Comparison of ENCODE assay signal across 17 cellular contexts in the genomic region with DNA sequence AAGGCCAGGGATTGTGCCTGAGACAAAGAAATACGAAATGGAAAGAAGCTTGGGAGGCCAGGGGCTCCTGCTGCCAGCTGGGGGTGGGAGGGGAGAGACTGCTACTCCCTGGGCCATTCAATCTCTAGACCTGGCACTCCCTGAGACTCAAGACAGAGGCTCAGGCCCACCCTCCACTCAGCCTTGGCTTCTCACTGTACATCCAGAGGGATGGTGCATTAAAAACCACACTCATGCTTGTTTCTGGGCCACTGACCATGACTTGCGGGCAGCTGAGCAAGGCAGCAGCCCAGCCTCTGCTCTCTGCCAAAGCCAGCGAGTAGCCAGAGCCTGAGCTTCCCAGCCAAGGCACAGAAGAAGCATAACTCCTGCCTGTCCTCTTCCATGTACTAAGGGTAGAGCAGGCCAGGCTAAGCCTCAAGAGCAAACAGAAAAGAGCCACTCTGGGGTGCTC. TPM values are rescaled to one million over a fixed set of nuclear protein-coding genes. Genes with fewer than 3 reads are reported as not detected.
DNase-seq lines count a peak whose midpoint lies in the region; ATAC-seq and TF ChIP-seq lines count a peak whose summit lies in the region.
"Had no signal": no experiment of that assay in that cellular context is flagged by ENCODE, and none has a peak within 500 bp of the region (broad histone marks: within the 10 kb centered on the region; RNA-seq: fewer than 3 reads in every experiment).

No MANE protein-coding gene starts in this region.

- H3K27ac ChIP-seq in heart left ventricle (peak overlapping the region in 11 of 12 donors; percentile 25 to 88 (median 77)), upper lobe of right lung (peak overlapping the region; percentile 75)
- H3K27ac ChIP-seq: foreskin keratinocyte had no signal

- no peak for ATAC-seq in heart left ventricle
- no peak for ATAC-seq in upper lobe of right lung
- no peak for ATAC-seq in HG03196 (IDR thresholded peaks at IDR 0.05; ENCODE audit: unreplicated experiment)
- ATAC-seq: effector memory CD8-positive, alpha-beta T cell; foreskin keratinocyte; stimulated activated naive CD8-positive, alpha-beta T cell treated with anti-CD3 and anti-CD28 coated beads, Interleukin-15, amount 100 ng/mL, for 72 hours had no signal

- H3K36me3 ChIP-seq in heart left ventricle (peaks cover 0 to 8% (median 0%) of the 10 kb centered on the region in 9 donors), upper lobe of right lung (no peaks in the 10 kb centered on the region)
- H3K36me3 ChIP-seq: HAP-1 had no signal

- H3K4me3 ChIP-seq in heart left ventricle = no peak overlapping the region
- H3K4me3 ChIP-seq in upper lobe of right lung = no peak overlapping the region
- H3K4me3 ChIP-seq: HAP-1 had no signal

- TF ChIP-seq POLR2A in heart left ventricle (IDR thresholded peaks at IDR 0.05) = no peak

- H3K9me3 ChIP-seq in heart left ventricle (no peaks in the 10 kb centered on the region), upper lobe of right lung (no peaks in the 10 kb centered on the region)
- H3K9me3 ChIP-seq: HAP-1 had no signal

- DNase-seq in heart left ventricle (peak in 1 of 5 donors; percentile 49), cardiac septum (ENCODE audit: low spot score) (no peak), glomerular visceral epithelial cell (ENCODE audit: extremely low spot score) (peak; percentile 44), nucleus accumbens (lab: John Stamatoyannopoulos, UW) (peak in 35 of 56 donors; percentile 8 to 89 (median 61)), upper lobe of right lung (no peak), NCI-H510A treated with DMSO at 0.1 percent for 48 hours (lab: John Stamatoyannopoulos, UW) (no peak)
- DNase-seq in stimulated activated CD4-positive, alpha-beta T cell treated with anti-CD3 and anti-CD28 coated beads, Interleukin-2, amount 100 ng/mL, for 48 hours = no peak
- DNase-seq: activated CD4-positive, alpha-beta T cell treated with anti-CD3 and anti-CD28 coated beads, Interleukin-2, amount 50 U/mL, for 1 hour; effector memory CD8-positive, alpha-beta T cell; foreskin keratinocyte; KBM-7; NCI-H1694 treated with DMSO at 0.1 percent for 48 hours; NCI-H526 treated with DMSO at 0.1 percent for 48 hours; stimulated activated naive CD8-positive, alpha-beta T cell treated with anti-CD3 and anti-CD28 coated beads, Interleukin-15, amount 100 ng/mL, for 72 hours; T-helper 9 cell had no signal

- no peak for TF ChIP-seq CTCF in heart left ventricle (IDR thresholded peaks at IDR 0.05)
- no peak for TF ChIP-seq CTCF in upper lobe of right lung (IDR thresholded peaks at IDR 0.05)

- intact Hi-C loops in heart left ventricle (cut with DNase I) = loop anchor here in 7 of 10 donors (5.0 kb wide), 2 partner anchors 33 to 38 kb away; no protein-coding TSS in a partner anchor
- intact Hi-C loops in cardiac septum (cut with DNase I) = loop anchor here (5.0 kb wide), 1 partner anchor 33 kb away; no protein-coding TSS in a partner anchor
- intact Hi-C loops in upper lobe of right lung (cut with DNase I) = no loop called here

- peaks cover 15 to 85% (median 62%) of the 10 kb centered on the region in 12 donors for H3K4me1 ChIP-seq in heart left ventricle
- peaks cover 39% of the 10 kb centered on the region for H3K4me1 ChIP-seq in upper lobe of right lung
- H3K4me1 ChIP-seq: foreskin keratinocyte, HAP-1 had no signal

- H3K27me3 ChIP-seq in heart left ventricle (no peaks in the 10 kb centered on the region), upper lobe of right lung (no peaks in the 10 kb centered on the region)
- H3K27me3 ChIP-seq: foreskin keratinocyte had no signal

- 31 to 76% (median 65%) methylated on average over 3 of the region's 3 CpGs for WGBS in heart left ventricle, 4 donors

RNA-seq across cellular contexts. Expression of a gene that starts 41.5 kb away (rescaled TPM):
- 10 to 100 TPM; 13.2 to 28.5 (median 20.7) TPM for total RNA-seq in heart left ventricle
- polyA plus RNA-seq in heart left ventricle = 10 to 100 TPM; 12.0 to 13.0 TPM
- 22.2 TPM for total RNA-seq in cardiac septum
- total RNA-seq in upper lobe of right lung = 25.9 TPM

Comparison
In these comparisons a context has a peak if more than half of its experiments do, and no peak if none do; other contexts are left out.
1. DNase-seq: peak in glomerular visceral epithelial cell (single experiment) and nucleus accumbens (35 of 56); none in cardiac septum (single experiment), upper lobe of right lung (single experiment), stimulated activated CD4-positive, alpha-beta T cell treated with anti-CD3 and anti-CD28 coated beads, Interleukin-2, amount 100 ng/mL, for 48 hours (0 of 2) and NCI-H510A treated with DMSO at 0.1 percent for 48 hours (single experiment).